ENCODE assay signal across 1 cellular context in the genomic region with DNA sequence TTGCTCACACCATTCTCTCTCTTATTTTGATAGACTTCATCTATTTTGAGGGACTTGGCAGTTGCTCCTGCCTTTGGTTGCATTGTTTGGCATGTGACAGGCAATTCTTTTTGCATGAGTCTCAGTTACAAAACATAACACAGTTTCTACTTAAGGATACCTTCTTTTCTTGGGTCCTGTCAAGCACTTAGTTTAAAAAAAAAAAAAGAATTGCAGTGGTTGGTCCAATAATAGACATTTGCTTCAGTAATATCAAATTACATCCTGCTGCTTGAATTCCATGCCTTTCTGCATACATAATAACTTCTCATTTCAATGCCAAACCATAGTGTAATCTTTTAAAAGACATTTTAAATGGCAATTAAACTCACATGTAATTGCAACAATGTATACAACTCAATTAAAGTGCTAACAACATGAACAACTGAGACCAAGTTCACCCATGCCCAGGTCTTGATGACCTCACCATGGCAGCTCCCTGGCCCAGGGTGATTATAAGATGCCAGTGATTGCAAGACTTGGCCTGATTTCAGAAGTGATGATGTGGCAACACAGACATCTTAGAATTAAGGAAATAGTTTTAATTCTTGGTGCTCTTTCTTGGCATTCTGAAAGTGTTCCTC.
TF ChIP-seq lines count a peak whose summit lies in the region.

No MANE protein-coding gene starts in this region.

TF ChIP-seq in HEK293, 187 proteins besides CTCF, POLR2A, EP300 and RAD21 (continued from another document):
- TF ChIP-seq, protein P1, sequence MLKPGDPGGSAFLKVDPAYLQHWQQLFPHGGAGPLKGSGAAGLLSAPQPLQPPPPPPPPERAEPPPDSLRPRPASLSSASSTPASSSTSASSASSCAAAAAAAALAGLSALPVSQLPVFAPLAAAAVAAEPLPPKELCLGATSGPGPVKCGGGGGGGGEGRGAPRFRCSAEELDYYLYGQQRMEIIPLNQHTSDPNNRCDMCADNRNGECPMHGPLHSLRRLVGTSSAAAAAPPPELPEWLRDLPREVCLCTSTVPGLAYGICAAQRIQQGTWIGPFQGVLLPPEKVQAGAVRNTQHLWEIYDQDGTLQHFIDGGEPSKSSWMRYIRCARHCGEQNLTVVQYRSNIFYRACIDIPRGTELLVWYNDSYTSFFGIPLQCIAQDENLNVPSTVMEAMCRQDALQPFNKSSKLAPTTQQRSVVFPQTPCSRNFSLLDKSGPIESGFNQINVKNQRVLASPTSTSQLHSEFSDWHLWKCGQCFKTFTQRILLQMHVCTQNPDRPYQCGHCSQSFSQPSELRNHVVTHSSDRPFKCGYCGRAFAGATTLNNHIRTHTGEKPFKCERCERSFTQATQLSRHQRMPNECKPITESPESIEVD (tag by site-specific recombination; IDR thresholded peaks at IDR 0.05): peak; percentile 54; the same call in 1 of the 2 replicates
- TF ChIP-seq OSR2 (tag by site-specific recombination; IDR thresholded peaks at IDR 0.05): peak; percentile 41; the same call in 1 of the 2 replicates
- TF ChIP-seq, protein P2, sequence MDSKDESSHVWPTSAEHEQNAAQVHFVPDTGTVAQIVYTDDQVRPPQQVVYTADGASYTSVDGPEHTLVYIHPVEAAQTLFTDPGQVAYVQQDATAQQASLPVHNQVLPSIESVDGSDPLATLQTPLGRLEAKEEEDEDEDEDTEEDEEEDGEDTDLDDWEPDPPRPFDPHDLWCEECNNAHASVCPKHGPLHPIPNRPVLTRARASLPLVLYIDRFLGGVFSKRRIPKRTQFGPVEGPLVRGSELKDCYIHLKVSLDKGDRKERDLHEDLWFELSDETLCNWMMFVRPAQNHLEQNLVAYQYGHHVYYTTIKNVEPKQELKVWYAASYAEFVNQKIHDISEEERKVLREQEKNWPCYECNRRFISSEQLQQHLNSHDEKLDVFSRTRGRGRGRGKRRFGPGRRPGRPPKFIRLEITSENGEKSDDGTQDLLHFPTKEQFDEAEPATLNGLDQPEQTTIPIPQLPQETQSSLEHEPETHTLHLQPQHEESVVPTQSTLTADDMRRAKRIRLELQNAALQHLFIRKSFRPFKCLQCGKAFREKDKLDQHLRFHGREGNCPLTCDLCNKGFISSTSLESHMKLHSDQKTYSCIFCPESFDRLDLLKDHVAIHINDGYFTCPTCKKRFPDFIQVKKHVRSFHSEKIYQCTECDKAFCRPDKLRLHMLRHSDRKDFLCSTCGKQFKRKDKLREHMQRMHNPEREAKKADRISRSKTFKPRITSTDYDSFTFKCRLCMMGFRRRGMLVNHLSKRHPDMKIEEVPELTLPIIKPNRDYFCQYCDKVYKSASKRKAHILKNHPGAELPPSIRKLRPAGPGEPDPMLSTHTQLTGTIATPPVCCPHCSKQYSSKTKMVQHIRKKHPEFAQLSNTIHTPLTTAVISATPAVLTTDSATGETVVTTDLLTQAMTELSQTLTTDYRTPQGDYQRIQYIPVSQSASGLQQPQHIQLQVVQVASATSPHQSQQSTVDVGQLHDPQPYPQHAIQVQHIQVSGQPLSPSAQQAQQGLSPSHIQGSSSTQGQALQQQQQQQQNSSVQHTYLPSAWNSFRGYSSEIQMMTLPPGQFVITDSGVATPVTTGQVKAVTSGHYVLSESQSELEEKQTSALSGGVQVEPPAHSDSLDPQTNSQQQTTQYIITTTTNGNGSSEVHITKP (tag by site-specific recombination; IDR thresholded peaks at IDR 0.05): no peak
- TF ChIP-seq ZXDB (tag by site-specific recombination; IDR thresholded peaks at IDR 0.05): no peak
- TF ChIP-seq FEZF1 (tag by site-specific recombination; IDR thresholded peaks at IDR 0.05): peak; percentile 74
- TF ChIP-seq ZEB2 (tag by site-specific recombination; IDR thresholded peaks at IDR 0.05): peak; percentile 36; the same call in 1 of the 2 replicates
- TF ChIP-seq ZFP37 (tag by site-specific recombination; IDR thresholded peaks at IDR 0.05): 0 out of 2 replicates have a peak, but pooled peaks have one; percentile 28
- TF ChIP-seq ZNF843 (tag by site-specific recombination; IDR thresholded peaks at IDR 0.05): peak; percentile 75
- peak; percentile 64; the same call in 1 of the 2 replicates for TF ChIP-seq SP7 (tag by site-specific recombination; IDR thresholded peaks at IDR 0.05)
